In the genomic region with DNA sequence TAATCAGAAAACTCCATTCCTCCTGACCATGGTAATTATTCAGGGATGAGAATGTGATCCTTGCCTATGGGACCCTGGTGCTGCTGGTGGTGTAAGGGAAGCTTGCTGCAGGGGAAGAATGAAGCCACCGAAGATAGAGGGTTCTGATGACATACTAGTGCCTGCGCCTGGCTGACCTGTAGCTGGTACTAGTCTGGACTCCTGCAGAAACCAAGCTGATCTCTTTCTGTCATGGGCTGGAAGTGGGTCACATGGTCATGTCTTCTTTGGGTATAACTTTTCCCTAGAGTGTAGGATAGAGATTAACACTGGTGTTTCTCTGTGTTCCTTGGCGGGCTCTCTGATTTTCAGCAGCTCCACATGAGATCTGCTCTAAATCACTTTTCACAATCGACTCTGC, we compare ENCODE assay signal across 18 cellular contexts. TPM values are rescaled to one million over a fixed set of nuclear protein-coding genes. Genes with fewer than 3 reads are reported as not detected.
"Had no signal": no experiment of that assay in that cellular context is flagged by ENCODE, and none has a peak within 500 bp of the region (broad histone marks: within the 10 kb centered on the region; RNA-seq: fewer than 3 reads in every experiment).

No MANE protein-coding gene starts in this region.

- H3K9me3 ChIP-seq: esophagus squamous epithelium, psoas muscle had no signal

- H3K36me3 Mint-ChIP-seq: stimulated activated effector memory CD8-positive, alpha-beta T cell treated with anti-CD3 and anti-CD28 coated beads, Interleukin-12 subunit alpha, Interleukin-12 subunit beta, amount 100 ng/mL, for 72 hours had no signal

- H3K27ac Mint-ChIP-seq: activated naive CD8-positive, alpha-beta T cell treated with anti-CD3 and anti-CD28 coated beads for 36 hours; activated T-helper 1 cell treated with anti-CD3 and anti-CD28 coated beads, Interleukin-12 subunit alpha, Interleukin-12 subunit beta, Interleukin-2, Interleukin-4 antibody, amounts not matched to agents 30 ng/mL and 10 ng/mL and 1 ng/mL, durations not matched to agents 14 hours and 24 hours and 36 hours; immature natural killer cell; stimulated activated effector memory CD8-positive, alpha-beta T cell treated with anti-CD3 and anti-CD28 coated beads, Interleukin-12 subunit alpha, Interleukin-12 subunit beta, amount 100 ng/mL, for 72 hours had no signal

- H3K4me1 Mint-ChIP-seq: stimulated activated effector memory CD8-positive, alpha-beta T cell treated with anti-CD3 and anti-CD28 coated beads, Interleukin-12 subunit alpha, Interleukin-12 subunit beta, amount 100 ng/mL, for 72 hours had no signal

- H3K4me3 ChIP-seq: lung had no signal

- H3K27me3 ChIP-seq: brain microvascular endothelial cell had no signal

- DNase-seq: activated naive CD8-positive, alpha-beta T cell treated with anti-CD3 and anti-CD28 coated beads for 36 hours; amygdala; brain microvascular endothelial cell; effector CD8-positive, alpha-beta T cell; esophagus squamous epithelium; glutamatergic neuron; immature natural killer cell; midbrain; psoas muscle; stimulated activated CD4-positive, alpha-beta T cell treated with anti-CD3 and anti-CD28 coated beads, Interleukin-12 subunit alpha, Interleukin-12 subunit beta, amount 100 ng/mL, for 4 hours; stimulated activated CD4-positive, alpha-beta T cell treated with anti-CD3 and anti-CD28 coated beads, Interleukin-2, amount 100 ng/mL, for 24 hours; T1000 had no signal

- H3K4me3 Mint-ChIP-seq: activated naive CD8-positive, alpha-beta T cell treated with anti-CD3 and anti-CD28 coated beads for 36 hours; activated T-helper 1 cell treated with anti-CD3 and anti-CD28 coated beads, Interleukin-12 subunit alpha, Interleukin-12 subunit beta, Interleukin-2, Interleukin-4 antibody, amounts not matched to agents 30 ng/mL and 10 ng/mL and 1 ng/mL, durations not matched to agents 14 hours and 24 hours and 36 hours; immature natural killer cell; neural crest cell had no signal

- FAIRE-seq: endothelial cell of umbilical vein, urothelium cell line had no signal

- H3K27ac ChIP-seq: brain microvascular endothelial cell, esophagus squamous epithelium, psoas muscle had no signal

- H3K9me3 Mint-ChIP-seq: activated naive CD8-positive, alpha-beta T cell treated with anti-CD3 and anti-CD28 coated beads for 36 hours; activated T-helper 1 cell treated with anti-CD3 and anti-CD28 coated beads, Interleukin-12 subunit alpha, Interleukin-12 subunit beta, Interleukin-2, Interleukin-4 antibody, amounts not matched to agents 30 ng/mL and 10 ng/mL and 1 ng/mL, durations not matched to agents 14 hours and 24 hours and 36 hours; immature natural killer cell; neural crest cell; stimulated activated effector memory CD8-positive, alpha-beta T cell treated with anti-CD3 and anti-CD28 coated beads, Interleukin-12 subunit alpha, Interleukin-12 subunit beta, amount 100 ng/mL, for 72 hours had no signal

RNA-seq across cellular contexts. Expression of gene SLC4A11, which starts 8.6 kb away (rescaled TPM):
- polyA plus RNA-seq: immature natural killer cell had no signal
